Comparison of ENCODE assay signal across 24 cellular contexts in genomic region chr10:132937861-132938260, GRCh38. TPM values are rescaled to one million over a fixed set of nuclear protein-coding genes. Genes with fewer than 3 reads are reported as not detected.
DNase-seq lines count a peak whose midpoint lies in the region; ATAC-seq and TF ChIP-seq lines count a peak whose summit lies in the region.
"Had no signal": no experiment of that assay in that cellular context is flagged by ENCODE, and none has a peak within 500 bp of the region (broad histone marks: within the 10 kb centered on the region; RNA-seq: fewer than 3 reads in every experiment).

No MANE protein-coding gene starts in this region.

- peak overlapping the region; percentile 51 for H3K4me2 ChIP-seq in smooth muscle cell
- H3K4me2 ChIP-seq: SK-N-SH had no signal

- no peak overlapping the region for H3K4me3 Mint-ChIP-seq in activated CD4-positive, alpha-beta T cell treated with anti-CD3 and anti-CD28 coated beads, Interleukin-2, amount 10 ng/mL, durations not matched to agents 24 days and 14 days
- H3K4me3 Mint-ChIP-seq: CD8-positive, alpha-beta T cell had no signal

- H3K4me1 ChIP-seq in right cardiac atrium (ENCODE audit: control insufficient read depth, insufficient read depth, low read length): no peaks in the 10 kb centered on the region
- no peaks in the 10 kb centered on the region for H3K4me1 ChIP-seq in smooth muscle cell (ENCODE audit: low read depth)
- H3K4me1 ChIP-seq: HAP-1 had no signal

- H3K4me3 ChIP-seq in right cardiac atrium (ENCODE audit: low read length) (no peak overlapping the region), smooth muscle cell (no peak overlapping the region)
- H3K4me3 ChIP-seq: HAP-1, MG63 had no signal

- H3K9me3 ChIP-seq in right cardiac atrium (ENCODE audit: control insufficient read depth, low read length) (no peaks in the 10 kb centered on the region), smooth muscle cell (replicated peaks; ENCODE audit: low read depth) (no peaks in the 10 kb centered on the region)
- H3K9me3 ChIP-seq: Caco-2, HAP-1, MG63, SK-N-SH had no signal

- no peaks in the 10 kb centered on the region for H3K9me3 Mint-ChIP-seq in activated CD4-positive, alpha-beta T cell treated with anti-CD3 and anti-CD28 coated beads, Interleukin-2, amount 10 ng/mL, durations not matched to agents 24 days and 14 days
- H3K9me3 Mint-ChIP-seq: CD8-positive, alpha-beta T cell had no signal

- H3K27me3 Mint-ChIP-seq in activated CD4-positive, alpha-beta T cell treated with anti-CD3 and anti-CD28 coated beads, Interleukin-2, amount 10 ng/mL, durations not matched to agents 24 days and 14 days: peaks cover 26% of the 10 kb centered on the region

- TF ChIP-seq CTCF in smooth muscle cell (IDR thresholded peaks at IDR 0.05; ENCODE audit: borderline replicate concordance, insufficient read depth, poor library complexity, severe bottlenecking): no peak

- no peak for ATAC-seq in Right ventricle myocardium inferior
- ATAC-seq in right cardiac atrium: no peak
- peak; percentile 15 for ATAC-seq in left lobe of liver
- ATAC-seq in HG02623 (IDR thresholded peaks at IDR 0.05; ENCODE audit: unreplicated experiment): no peak
- ATAC-seq: CD8-positive, alpha-beta T cell had no signal

- no peaks in the 10 kb centered on the region for H3F3A ChIP-seq in smooth muscle cell (ENCODE audit: low read depth)

- no peak overlapping the region for H3K27ac ChIP-seq in right cardiac atrium (ENCODE audit: low read length)
- peak overlapping the region; percentile 47 for H3K27ac ChIP-seq in smooth muscle cell (ENCODE audit: low read depth)
- H3K27ac ChIP-seq: C4-2B had no signal

- peak overlapping the region; percentile 60 for H2AFZ ChIP-seq in smooth muscle cell (ENCODE audit: low read depth)

- no peak overlapping the region for H3K9ac ChIP-seq in smooth muscle cell (ENCODE audit: low read depth)
- H3K9ac ChIP-seq: SK-N-SH had no signal

- H3K36me3 ChIP-seq in smooth muscle cell (ENCODE audit: low read depth): no peaks in the 10 kb centered on the region
- H3K36me3 ChIP-seq: HAP-1, MG63 had no signal

- DNase-seq in Right ventricle myocardium inferior (ENCODE audit: missing footprints): peak; percentile 59
- DNase-seq in right cardiac atrium: no peak
- DNase-seq in NCI-H2171 (lab: John Stamatoyannopoulos, UW): peak; percentile 48
- peak; percentile 44 for DNase-seq in left lobe of liver (ENCODE audit: low spot score)
- DNase-seq in smooth muscle cell (lab: John Stamatoyannopoulos, UW; ENCODE audit: unreplicated experiment): no peak
- DNase-seq in activated CD4-positive, alpha-beta T cell treated with anti-CD3 and anti-CD28 coated beads, Interleukin-2, amount 50 U/mL, for 1 hour: no peak
- no peak for DNase-seq in activated CD4-positive, alpha-beta T cell treated with anti-CD3 and anti-CD28 coated beads, Interleukin-2, amount 10 ng/mL, durations not matched to agents 24 days and 14 days
- DNase-seq: Caco-2; CD8-positive, alpha-beta T cell; DMS79 treated with DMSO at 0.1 percent for 48 hours; GOT3; IMR-90; KG1; MG63; NCI-H1417; NCI-H1694 treated with DMSO at 0.1 percent for 48 hours; NCI-H2081; NCI-H774; SIG-M5; SK-N-SH; SW 1271 had no signal

- H3K27ac Mint-ChIP-seq in activated CD4-positive, alpha-beta T cell treated with anti-CD3 and anti-CD28 coated beads, Interleukin-2, amount 10 ng/mL, durations not matched to agents 24 days and 14 days: no peak overlapping the region
- H3K27ac Mint-ChIP-seq: CD8-positive, alpha-beta T cell had no signal

- no peaks in the 10 kb centered on the region for H3K36me3 Mint-ChIP-seq in activated CD4-positive, alpha-beta T cell treated with anti-CD3 and anti-CD28 coated beads, Interleukin-2, amount 10 ng/mL, durations not matched to agents 24 days and 14 days (ENCODE audit: low read depth)
- H3K36me3 Mint-ChIP-seq: CD8-positive, alpha-beta T cell had no signal

- peaks cover 2% of the 10 kb centered on the region for H3K4me1 Mint-ChIP-seq in activated CD4-positive, alpha-beta T cell treated with anti-CD3 and anti-CD28 coated beads, Interleukin-2, amount 10 ng/mL, durations not matched to agents 24 days and 14 days

- intact Hi-C loops in Right ventricle myocardium inferior (cut with DNase I) (no loop called here), right cardiac atrium (cut with DNase I) (loop anchor here in 1 of 4 donors (5.0 kb wide), 1 partner anchor 184 kb away; no protein-coding TSS in a partner anchor)
- intact Hi-C loops in activated CD4-positive, alpha-beta T cell treated with anti-CD3 and anti-CD28 coated beads, Interleukin-2, amount 10 ng/mL, durations not matched to agents 24 days and 14 days (cut with micrococcal nuclease): no loop called here

- H3K79me2 ChIP-seq in smooth muscle cell (ENCODE audit: low read depth): no peaks in the 10 kb centered on the region

- no peaks in the 10 kb centered on the region for H3K27me3 ChIP-seq in right cardiac atrium (ENCODE audit: control insufficient read depth, insufficient read depth)
- no peaks in the 10 kb centered on the region for H3K27me3 ChIP-seq in smooth muscle cell (ENCODE audit: low read depth)
- H3K27me3 ChIP-seq: MG63 had no signal

- no peaks in the 10 kb centered on the region for H4K20me1 ChIP-seq in smooth muscle cell (ENCODE audit: low read depth)

- WGBS in right cardiac atrium: 80% methylated on average over 19 of the region's 19 CpGs
- WGBS in smooth muscle cell (ENCODE audit: low lambda C conversion rate): 80% methylated on average over 19 of the region's 19 CpGs

RNA-seq across cellular contexts. Expression of gene CFAP46, which starts 4.5 kb away (rescaled TPM):
- total RNA-seq in Right ventricle myocardium inferior (0.57 TPM), right cardiac atrium (1 to 10 TPM; 1.5 to 1.8 (median 1.7) TPM), left lobe of liver (0.08 TPM), smooth muscle cell (1.1 and 4.1 TPM in 2 replicates)
- polyA plus RNA-seq in right cardiac atrium (1.00 TPM), smooth muscle cell (2.0 and 3.1 TPM in 2 replicates)
- total RNA-seq in activated CD4-positive, alpha-beta T cell treated with anti-CD3 and anti-CD28 coated beads, Interleukin-2, amount 10 ng/mL, durations not matched to agents 24 days and 14 days: not detected in 2 replicates
- total RNA-seq: Caco-2; CD8-positive, alpha-beta T cell had no signal

Comparison
In these comparisons a context has a peak if more than half of its experiments do, and no peak if none do; other contexts are left out.
1. DNase-seq: peak in Right ventricle myocardium inferior (single experiment), NCI-H2171 (single experiment) and left lobe of liver (single experiment); none in right cardiac atrium (0 of 3), smooth muscle cell (single experiment), activated CD4-positive, alpha-beta T cell treated with anti-CD3 and anti-CD28 coated beads, Interleukin-2, amount 50 U/mL, for 1 hour (single experiment) and activated CD4-positive, alpha-beta T cell treated with anti-CD3 and anti-CD28 coated beads, Interleukin-2, amount 10 ng/mL, durations not matched to agents 24 days and 14 days (single experiment).